In the genomic region with DNA sequence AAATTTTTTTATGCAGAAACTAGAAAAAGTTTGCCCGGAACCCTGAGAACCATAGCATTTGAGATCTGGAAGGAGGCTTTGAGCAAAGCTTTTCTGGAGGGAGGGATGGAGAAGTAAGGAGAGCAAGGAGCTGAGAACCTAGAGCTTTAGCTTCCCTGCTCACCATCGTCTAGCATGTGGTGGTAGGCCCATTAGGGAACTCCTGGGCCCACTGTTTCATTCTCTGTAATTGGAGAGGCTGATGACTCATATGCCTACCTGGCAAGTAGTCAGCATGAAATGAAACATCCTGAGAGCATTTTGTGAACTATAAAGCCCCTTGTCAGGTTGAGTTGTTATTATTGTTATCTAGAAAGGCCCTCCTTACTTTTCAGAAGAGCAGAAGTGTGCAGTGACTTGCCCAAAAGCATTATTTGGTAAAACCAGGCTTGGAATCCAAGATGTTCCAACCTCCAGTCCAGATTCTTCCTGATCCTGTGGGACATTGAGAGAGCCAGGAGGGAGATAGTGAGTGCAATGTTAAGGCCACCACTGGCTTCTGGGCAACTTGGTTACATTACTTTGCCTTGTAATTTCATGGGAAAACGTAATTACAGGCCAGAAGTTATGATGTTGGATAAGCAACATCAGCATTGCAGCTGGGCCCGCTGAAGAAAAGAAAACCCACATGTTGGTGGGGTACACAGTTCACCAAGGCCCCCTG, we compare ENCODE assay signal across 9 cellular contexts.
DNase-seq lines count a peak whose midpoint lies in the region; ATAC-seq and TF ChIP-seq lines count a peak whose summit lies in the region.
"Had no signal": no experiment of that assay in that cellular context is flagged by ENCODE, and none has a peak within 500 bp of the region (broad histone marks: within the 10 kb centered on the region; RNA-seq: fewer than 3 reads in every experiment).

No MANE protein-coding gene starts in this region.

- intact Hi-C loops in uterus (cut with DNase I; ENCODE audit: low total_unique reads): no loop called here
- intact Hi-C loops in body of pancreas (cut with DNase I): no loop called here
- intact Hi-C loops in CD14-positive monocyte (cut with micrococcal nuclease): no loop called here

- H3K27ac ChIP-seq in ACC112 (ENCODE audit: low read depth, low read length) (no peak overlapping the region; the same call in 1 of the 2 replicates), uterus (peak overlapping the region in 1 of 2 donors; percentile 40), body of pancreas (no peak overlapping the region)

- DNase-seq in choroid plexus epithelial cell (ENCODE audit: low read depth) (peak; percentile 57), uterus (no peak), body of pancreas (no peak), left lobe of liver (ENCODE audit: low spot score) (no peak), CD14-positive monocyte (ENCODE audit: low spot score) (no peak)

- 52 to 78% methylated on average over 4 of the region's 4 CpGs for WGBS in body of pancreas, 2 donors

- H3K4me3 ChIP-seq in ACC112 (ENCODE audit: low read depth, low read length): no peak overlapping the region
- no peak overlapping the region for H3K4me3 ChIP-seq in choroid plexus epithelial cell (ENCODE audit: low read depth, low read length)
- H3K4me3 ChIP-seq in uterus: no peak overlapping the region
- H3K4me3 ChIP-seq in body of pancreas: no peak overlapping the region
- H3K4me3 ChIP-seq: lung had no signal

- H3K4me1 Mint-ChIP-seq in CD14-positive monocyte: no peaks in the 10 kb centered on the region

- TF ChIP-seq CTCF in choroid plexus epithelial cell (conservative IDR thresholded peaks at IDR 0.05; ENCODE audit: low read depth, low read length) (no peak), uterus (IDR thresholded peaks at IDR 0.05) (no peak), body of pancreas (IDR thresholded peaks at IDR 0.05) (no peak), CD14-positive monocyte (IDR thresholded peaks at IDR 0.05) (no peak)

- TF ChIP-seq POLR2A in uterus (IDR thresholded peaks at IDR 0.05) (no peak), body of pancreas (IDR thresholded peaks at IDR 0.05) (no peak)

- no peak overlapping the region for H3K4me3 Mint-ChIP-seq in CD14-positive monocyte

- H3K79me2 ChIP-seq in ACC112 (ENCODE audit: control insufficient read depth, insufficient read depth, low read length, unreplicated experiment): no peaks in the 10 kb centered on the region

- H3K4me1 ChIP-seq in ACC112 (ENCODE audit: control insufficient read depth, insufficient read depth, low read length, unreplicated experiment): peaks cover 32% of the 10 kb centered on the region
- no peaks in the 10 kb centered on the region for H3K4me1 ChIP-seq in uterus
- H3K4me1 ChIP-seq in body of pancreas: no peaks in the 10 kb centered on the region

- H3K36me3 Mint-ChIP-seq in CD14-positive monocyte: no peaks in the 10 kb centered on the region

- no peak overlapping the region for H3K27ac Mint-ChIP-seq in CD14-positive monocyte

- H3K36me3 ChIP-seq in ACC112 (ENCODE audit: insufficient read depth, low read length) (no peaks in the 10 kb centered on the region), uterus (no peaks in the 10 kb centered on the region), body of pancreas (replicated peaks in 1 of 2; ENCODE audit: insufficient read depth in 1 of 2, low read depth in 2 of 2) (no peaks in the 10 kb centered on the region)

- H3K9me3 Mint-ChIP-seq in CD14-positive monocyte: peaks cover 0 to 2% (median 0%) of the 10 kb centered on the region in 7 donors

- H3K27me3 ChIP-seq in ACC112 (ENCODE audit: insufficient read depth, low read length) (no peaks in the 10 kb centered on the region), uterus (no peaks in the 10 kb centered on the region), body of pancreas (no peaks in the 10 kb centered on the region)

- peak overlapping the region; percentile 42 for H2AFZ ChIP-seq in ACC112 (ENCODE audit: low read length, unreplicated experiment)

- ATAC-seq in GM18502 (IDR thresholded peaks at IDR 0.05; ENCODE audit: poor library complexity, unreplicated experiment) (peak; percentile 83), HG03439 (IDR thresholded peaks at IDR 0.05; ENCODE audit: unreplicated experiment) (peak; percentile 90), body of pancreas (no peak), left lobe of liver (no peak)

- H3K9me3 ChIP-seq in uterus (no peaks in the 10 kb centered on the region), body of pancreas (no peaks in the 10 kb centered on the region)

- peaks cover 0 to 3% (median 0%) of the 10 kb centered on the region in 3 donors for H3K27me3 Mint-ChIP-seq in CD14-positive monocyte (ENCODE audit: low read depth in 3 of 3)

Comparison
In these comparisons a context has a peak if more than half of its experiments do, and no peak if none do; other contexts are left out.
1. ATAC-seq: peak in GM18502 (single experiment) and HG03439 (single experiment); none in body of pancreas (single experiment) and left lobe of liver (single experiment).